In genomic region chr14:96799489-96800056, GRCh38 we compare ENCODE assay signal across 1 cellular context.
TF ChIP-seq lines count a peak whose summit lies in the region.

No MANE protein-coding gene starts in this region.

TF ChIP-seq in H1, 55 proteins besides CTCF, POLR2A, EP300 and RAD21:
- TF ChIP-seq CTBP2 (IDR thresholded peaks at IDR 0.05; ENCODE audit: borderline replicate concordance, insufficient read depth, insufficient read length, low read length), result no peak
- TF ChIP-seq BRCA1 (IDR thresholded peaks at IDR 0.05; ENCODE audit: low read depth, low read length), result no peak
- no peak for TF ChIP-seq NANOG (IDR thresholded peaks at IDR 0.05; ENCODE audit: insufficient read depth, low read depth, low read length, poor library complexity, severe bottlenecking)
- no peak for TF ChIP-seq FOSL1 (IDR thresholded peaks at IDR 0.05; ENCODE audit: insufficient read depth, low read depth, low read length)
- TF ChIP-seq CREB1 (IDR thresholded peaks at IDR 0.05), result no peak
- no peak for TF ChIP-seq TBP (IDR thresholded peaks at IDR 0.05; ENCODE audit: low read depth, low read length)
- TF ChIP-seq SUZ12 (IDR thresholded peaks at IDR 0.05; ENCODE audit: low read length), result no peak
- no peak for TF ChIP-seq MAFK (IDR thresholded peaks at IDR 0.05; ENCODE audit: low read depth, low read length)
- no peak for TF ChIP-seq POLR2AphosphoS5 (IDR thresholded peaks at IDR 0.05; ENCODE audit: low read depth, low read length)
- TF ChIP-seq BACH1 (IDR thresholded peaks at IDR 0.05; ENCODE audit: low read length), result no peak
- no peak for TF ChIP-seq EGR1 (IDR thresholded peaks at IDR 0.05; ENCODE audit: borderline replicate concordance, low read depth, low read length)
- no peak for TF ChIP-seq ASH2L (IDR thresholded peaks at IDR 0.05; ENCODE audit: low read length)
TF ChIP-seq in H1: peak in this region for 0.
